ENCODE assay signal across 10 cellular contexts in the genomic region with DNA sequence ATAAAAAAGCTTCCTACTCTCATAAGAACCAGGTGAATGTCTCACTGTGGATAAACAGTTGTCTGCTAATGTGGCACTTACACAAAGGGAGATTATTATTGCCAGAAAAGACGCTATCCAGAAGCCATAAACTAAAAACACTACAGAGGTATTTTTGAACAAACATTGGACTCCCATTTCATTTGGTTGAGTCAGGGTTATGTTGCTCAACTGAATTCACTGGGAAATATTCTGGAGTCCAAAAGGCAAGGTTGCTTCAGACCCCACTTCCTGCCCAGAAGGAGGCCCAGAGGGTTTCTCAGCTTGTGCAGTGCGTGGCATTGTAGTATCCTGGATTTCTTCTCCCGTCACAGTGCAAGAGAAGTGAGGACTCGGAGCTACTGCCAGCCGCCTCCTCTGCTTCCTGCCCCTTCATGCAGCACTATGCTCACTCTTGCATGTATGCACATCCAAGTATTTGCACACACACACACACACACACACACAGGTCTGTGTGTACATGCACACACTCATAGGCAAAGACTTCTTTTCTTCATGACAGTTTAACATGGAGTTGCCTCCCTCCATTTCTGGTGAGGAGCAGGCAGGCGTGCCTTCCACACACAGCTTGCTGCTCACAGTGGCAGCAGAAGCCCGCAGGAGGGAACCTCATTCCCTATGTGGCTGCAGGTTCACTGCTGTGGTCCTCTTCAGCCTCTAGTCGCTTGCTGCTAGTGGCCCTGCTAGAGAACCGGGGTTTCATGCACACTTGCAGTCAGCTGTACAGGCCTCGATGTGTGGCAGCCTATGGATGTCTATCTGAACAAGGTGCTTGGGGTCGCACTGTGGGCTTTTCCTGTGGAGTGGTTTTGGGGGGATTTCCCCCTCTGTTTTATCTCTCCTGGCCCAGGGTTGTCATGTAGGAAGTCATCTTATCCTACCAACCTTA. TPM values are rescaled to one million over a fixed set of nuclear protein-coding genes. Genes with fewer than 3 reads are reported as not detected.
DNase-seq lines count a peak whose midpoint lies in the region; ATAC-seq, FAIRE-seq and TF ChIP-seq lines count a peak whose summit lies in the region.
"Had no signal": no experiment of that assay in that cellular context is flagged by ENCODE, and none has a peak within 500 bp of the region (broad histone marks: within the 10 kb centered on the region; RNA-seq: fewer than 3 reads in every experiment).

No MANE protein-coding gene starts in this region.

- H3K27ac Mint-ChIP-seq in natural killer cell treated with Interleukin-12 subunit alpha and Interleukin-12 subunit beta and Interleukin-15 and Interleukin-18, amount 100 ng/mL, for 72 hours: peak overlapping the region; percentile 18 to 78

- POLR2A ChIA-PET in GM12878 (lab: Charles Lee): interaction anchor here (1.4 kb wide), 1 partner anchor 10 kb away, joined by 3 read pairs; a partner anchor contains a TSS

- DNase-seq in M059J (ENCODE audit: low read depth) (peak; percentile 42), GM12878 (ENCODE audit: low read depth, low spot score) (no peak), NCI-H526 treated with DMSO at 0.1 percent for 48 hours (lab: John Stamatoyannopoulos, UW) (no peak), D721Med (ENCODE audit: insufficient read length, low spot score) (no peak)
- no peak for DNase-seq in natural killer cell treated with Interleukin-12 subunit alpha and Interleukin-12 subunit beta and Interleukin-15 and Interleukin-18, amount 100 ng/mL, for 72 hours (ENCODE audit: low spot score)
- DNase-seq: GDM1, NCI-H69 had no signal

- H3K4me1 Mint-ChIP-seq in natural killer cell treated with Interleukin-12 subunit alpha and Interleukin-12 subunit beta and Interleukin-15 and Interleukin-18, amount 100 ng/mL, for 72 hours (ENCODE audit: low read depth in 2 of 2): peaks cover 10 to 16% of the 10 kb centered on the region in 2 donors

- peak overlapping the region in 9 of 11 experiments; percentile 5 to 69 (median 40); a peak in 14 of 22 replicates for H3K4me2 ChIP-seq in BLaER1 treated with 17β-estradiol and CSF1 and Interleukin-3, amounts not matched to agents 10 nM and 100 nM
- H3K4me2 ChIP-seq in GM12878 (ENCODE audit: control insufficient read depth, insufficient read depth): no peak overlapping the region

- ATAC-seq in GM12878: no peak
- ATAC-seq in natural killer cell treated with Interleukin-12 subunit alpha and Interleukin-12 subunit beta and Interleukin-15 and Interleukin-18, amount 100 ng/mL, for 72 hours: peak; percentile 46 to 57
- no peak for ATAC-seq in GM21717 (IDR thresholded peaks at IDR 0.05; ENCODE audit: unreplicated experiment)
- ATAC-seq in HG02798 (IDR thresholded peaks at IDR 0.05; ENCODE audit: poor library complexity, unreplicated experiment): no peak

- CTCF ChIA-PET in GM12878 (lab: Yijun Ruan, JAX): interaction anchor here (2.3 kb wide), 1 partner anchor 9 kb away, joined by 7 read pairs; no protein-coding TSS in a partner anchor

- H3K36me3 Mint-ChIP-seq in natural killer cell treated with Interleukin-12 subunit alpha and Interleukin-12 subunit beta and Interleukin-15 and Interleukin-18, amount 100 ng/mL, for 72 hours: peaks cover 5% of the 10 kb centered on the region

- TF ChIP-seq RAD21 in GM12878 (IDR thresholded peaks at IDR 0.05; ENCODE audit: insufficient read depth, low read depth, low read length): no peak

- H3K27me3 ChIP-seq in BLaER1 treated with 17β-estradiol and CSF1 and Interleukin-3, amounts not matched to agents 10 nM and 100 nM: no peaks in the 10 kb centered on the region
- H3K27me3 ChIP-seq in GM12878 (replicated peaks in 1 of 2; ENCODE audit: control insufficient read depth in 2 of 2, insufficient read depth in 2 of 2, low read length in 1 of 2): no peaks in the 10 kb centered on the region

- peak; percentile 57 for FAIRE-seq in GM12878 (lab: Jason Lieb, UNC)
- FAIRE-seq in D721Med (lab: Jason Lieb, UNC): no peak

- peak overlapping the region in 7 of 11 experiments; percentile 15 to 46 (median 33); a peak in 9 of 22 replicates for H3K9ac ChIP-seq in BLaER1 treated with 17β-estradiol and CSF1 and Interleukin-3, amounts not matched to agents 10 nM and 100 nM
- H3K9ac ChIP-seq in GM12878 (ENCODE audit: control insufficient read depth, insufficient read depth, low read length): no peak overlapping the region

- peaks cover 6 to 57% (median 29%) of the 10 kb centered on the region in 10 experiments; a peak in 18 of 20 replicates for H3K4me1 ChIP-seq in BLaER1 treated with 17β-estradiol and CSF1 and Interleukin-3, amounts not matched to agents 10 nM and 100 nM
- H3K4me1 ChIP-seq in GM12878 (ENCODE audit: control insufficient read depth, insufficient read depth, low read length): no peaks in the 10 kb centered on the region

- no peak overlapping the region for H2AFZ ChIP-seq in GM12878 (ENCODE audit: control insufficient read depth, low read depth, low read length)

- no peak for TF ChIP-seq EP300 in GM12878 (IDR thresholded peaks at IDR 0.05; ENCODE audit: borderline replicate concordance in 1 of 2, control insufficient read depth in 1 of 2, low read depth in 2 of 2, low read length in 2 of 2)

- intact Hi-C loops in GM12878 (cut with micrococcal nuclease; ENCODE audit: unreplicated experiment): no loop called here

- no peak for TF ChIP-seq CTCF in GM12878 (IDR thresholded peaks at IDR 0.05 in 2 of 3, conservative IDR thresholded peaks at IDR 0.05 in 1 of 3; ENCODE audit: control insufficient read depth in 2 of 3, extremely low read depth in 1 of 3, insufficient read depth in 1 of 3, low read depth in 3 of 3, low read length in 3 of 3)
- no peak for TF ChIP-seq CTCF in D721Med (IDR thresholded peaks at IDR 0.05; ENCODE audit: insufficient read depth, missing control alignments)

- in situ Hi-C loops in GM12878 (cut with MboI): no loop called here

- no peaks in the 10 kb centered on the region for H4K20me1 ChIP-seq in BLaER1 treated with 17β-estradiol and CSF1 and Interleukin-3, amounts not matched to agents 10 nM and 100 nM
- H4K20me1 ChIP-seq in GM12878 (ENCODE audit: control insufficient read depth, insufficient read depth): no peaks in the 10 kb centered on the region

- no peak for TF ChIP-seq POLR2A in GM12878 (IDR thresholded peaks at IDR 0.05; ENCODE audit: low read depth, low read length)

- no peaks in the 10 kb centered on the region for H3K9me3 ChIP-seq in BLaER1 treated with 17β-estradiol and CSF1 and Interleukin-3, amounts not matched to agents 10 nM and 100 nM (replicated peaks in 1 of 11)
- no peaks in the 10 kb centered on the region for H3K9me3 ChIP-seq in GM12878 (replicated peaks; ENCODE audit: control insufficient read depth, insufficient read depth, low read length)

- SMC1A ChIA-PET in GM12878 (lab: Charles Lee; ENCODE audit: uncharacterized antibody, unreplicated experiment): no interaction called here

- no peaks in the 10 kb centered on the region for H3K9me3 Mint-ChIP-seq in natural killer cell treated with Interleukin-12 subunit alpha and Interleukin-12 subunit beta and Interleukin-15 and Interleukin-18, amount 100 ng/mL, for 72 hours

- RAD21 ChIA-PET in GM12878 (lab: Charles Lee; ENCODE audit: unreplicated experiment): no interaction called here

- no peak overlapping the region for H3K4me3 ChIP-seq in BLaER1 treated with 17β-estradiol and CSF1 and Interleukin-3, amounts not matched to agents 10 nM and 100 nM
- no peak overlapping the region for H3K4me3 ChIP-seq in GM12878

- WGBS in GM12878 (ENCODE audit: insufficient coverage, insufficient replicate concordance, low lambda C conversion rate, missing lambda C conversion rate): 92% methylated on average over 11 of the region's 11 CpGs

- no TSS peak for BruUV-seq in GM12878 (replicated peaks; lab: Mats Ljungman, UMichigan)

- H3K79me2 ChIP-seq in GM12878 (ENCODE audit: control insufficient read depth, insufficient read depth, low read length): no peaks in the 10 kb centered on the region

- H3K4me3 Mint-ChIP-seq in natural killer cell treated with Interleukin-12 subunit alpha and Interleukin-12 subunit beta and Interleukin-15 and Interleukin-18, amount 100 ng/mL, for 72 hours: no peak overlapping the region

- peaks cover 75 to 99% (median 91%) of the 10 kb centered on the region in 11 experiments for H3K36me3 ChIP-seq in BLaER1 treated with 17β-estradiol and CSF1 and Interleukin-3, amounts not matched to agents 10 nM and 100 nM
- H3K36me3 ChIP-seq in GM12878 (ENCODE audit: control insufficient read depth in 2 of 2, insufficient read depth in 2 of 2, low read length in 1 of 2): peaks cover 0 to 8% of the 10 kb centered on the region in 2 experiments; a peak in 2 of 4 replicates

- H3K27ac ChIP-seq in BLaER1 treated with 17β-estradiol and CSF1 and Interleukin-3, amounts not matched to agents 10 nM and 100 nM: peak overlapping the region in 9 of 11 experiments; percentile 24 to 62 (median 48); a peak in 14 of 22 replicates
- no peak overlapping the region for H3K27ac ChIP-seq in GM12878 (ENCODE audit: control insufficient read depth, insufficient read depth)

- H3K27me3 Mint-ChIP-seq in natural killer cell treated with Interleukin-12 subunit alpha and Interleukin-12 subunit beta and Interleukin-15 and Interleukin-18, amount 100 ng/mL, for 72 hours: no peaks in the 10 kb centered on the region

RNA-seq across cellular contexts. Expression of a gene that starts 10.2 kb away (rescaled TPM):
- 46.2 and 49.2 TPM in 2 replicates for total RNA-seq in M059J (2014; rRNA removed; shearing (Covaris generic))
- total RNA-seq in GM12878 (2013; cell fraction: nucleolus; rRNA removed): 21.6 and 24.7 TPM in 2 replicates
- 30.0 and 35.7 TPM in 2 replicates for total RNA-seq in GM12878 (2014; rRNA removed)
- total RNA-seq in GM12878 (2014; rRNA removed; fragmentation: Illumina TruSeq; extraction: Trizol): 23.8 and 30.8 TPM in 2 replicates
- total RNA-seq in GM12878 (2021): 21.5 and 26.6 TPM in 2 replicates
- 10.6 TPM for polyA plus RNA-seq in GM12878 (2011; ENCODE audit: low read depth)
- 25.8 and 32.9 TPM in 2 replicates for polyA plus RNA-seq in GM12878 (2011; rRNA removed)
- 17.0 and 18.3 TPM in 2 replicates for polyA plus RNA-seq in GM12878 (2011; cell fraction: cytosol; rRNA removed)
- polyA plus RNA-seq in GM12878 (2011; cell fraction: nucleus; rRNA removed): 12.1 and 14.0 TPM in 2 replicates
- polyA plus RNA-seq in GM12878 (2012): 17.9 and 18.3 TPM in 2 replicates
- polyA plus RNA-seq in GM12878 (2014; fragmentation: Illumina TruSeq; extraction: Trizol): 29.7 and 31.9 TPM in 2 replicates
- polyA plus RNA-seq in GM12878 (2014; fragmentation: Nextera tagmentation; extraction: Ambion mirVana): 10 to 100 TPM; 23.7 to 39.8 TPM
- polyA plus RNA-seq in GM12878 (2014; rRNA removed): 20.9 and 26.6 TPM in 2 replicates
- 10 to 100 TPM; 25.7 to 28.1 TPM for polyA plus RNA-seq in GM12878 (2016; fragmentation: Nextera tagmentation; extraction: Ambion mirVana)
- 15.5 and 18.9 TPM in 2 replicates for polyA minus RNA-seq in GM12878 (2011; rRNA and poly(A)+ RNA removed)
- polyA minus RNA-seq in GM12878 (2011; cell fraction: cytosol; rRNA and poly(A)+ RNA removed): 7.2 and 9.4 TPM in 2 replicates
- polyA minus RNA-seq in GM12878 (2011; cell fraction: nucleus; rRNA and poly(A)+ RNA removed): 8.3 and 12.6 TPM in 2 replicates
- total RNA-seq in natural killer cell treated with Interleukin-12 subunit alpha and Interleukin-12 subunit beta and Interleukin-15 and Interleukin-18, amount 100 ng/mL, for 72 hours: 10 to 100 TPM; 46.2 to 57.7 TPM

RNA-seq across cellular contexts. Expression of a gene that starts 33.5 kb away (rescaled TPM):
- 33.0 and 62.4 TPM in 2 replicates for total RNA-seq in M059J (2014; rRNA removed; shearing (Covaris generic))
- total RNA-seq in GM12878 (2013; cell fraction: nucleolus; rRNA removed): 143 and 144 TPM in 2 replicates
- total RNA-seq in GM12878 (2014; rRNA removed) (82.6 and 86.3 TPM in 2 replicates), GM12878 (2014; rRNA removed; fragmentation: Illumina TruSeq; extraction: Trizol) (159 and 166 TPM in 2 replicates), GM12878 (2021) (138 and 148 TPM in 2 replicates)
- polyA plus RNA-seq in GM12878 (2011; ENCODE audit: low read depth): 50.1 TPM
- polyA plus RNA-seq in GM12878 (2011; rRNA removed) (47.4 and 49.4 TPM in 2 replicates), GM12878 (2014; fragmentation: Illumina TruSeq; extraction: Trizol) (195 and 219 TPM in 2 replicates), GM12878 (2014; fragmentation: Nextera tagmentation; extraction: Ambion mirVana) (10 to 100 TPM; 42.3 to 46.5 TPM), GM12878 (2014; rRNA removed) (78.1 and 88.9 TPM in 2 replicates), GM12878 (2016; fragmentation: Nextera tagmentation; extraction: Ambion mirVana) (100 to 1,000 TPM; 104 to 108 TPM)
- polyA plus RNA-seq in GM12878 (2011; cell fraction: cytosol; rRNA removed): 35.9 and 50.0 TPM in 2 replicates
- polyA plus RNA-seq in GM12878 (2011; cell fraction: nucleus; rRNA removed): 21.6 and 53.4 TPM in 2 replicates
- polyA plus RNA-seq in GM12878 (2012): 79.0 and 84.9 TPM in 2 replicates
- 71.2 and 84.9 TPM in 2 replicates for polyA minus RNA-seq in GM12878 (2011; rRNA and poly(A)+ RNA removed)
- polyA minus RNA-seq in GM12878 (2011; cell fraction: cytosol; rRNA and poly(A)+ RNA removed): 36.2 and 45.2 TPM in 2 replicates
- 34.9 and 49.1 TPM in 2 replicates for polyA minus RNA-seq in GM12878 (2011; cell fraction: nucleus; rRNA and poly(A)+ RNA removed)
- 100 to 1,000 TPM; 146 to 214 TPM for total RNA-seq in natural killer cell treated with Interleukin-12 subunit alpha and Interleukin-12 subunit beta and Interleukin-15 and Interleukin-18, amount 100 ng/mL, for 72 hours

RNA-seq across cellular contexts. Expression of a gene that starts 51.4 kb away (rescaled TPM):
- 18.5 and 22.0 TPM in 2 replicates for total RNA-seq in M059J (2014; rRNA removed; shearing (Covaris generic))
- total RNA-seq in GM12878 (2013; cell fraction: nucleolus; rRNA removed): 17.9 and 30.9 TPM in 2 replicates
- total RNA-seq in GM12878 (2014; rRNA removed) (41.7 and 44.9 TPM in 2 replicates), GM12878 (2014; rRNA removed; fragmentation: Illumina TruSeq; extraction: Trizol) (37.8 and 40.7 TPM in 2 replicates), GM12878 (2021) (39.7 and 45.3 TPM in 2 replicates)
- polyA plus RNA-seq in GM12878 (2011; ENCODE audit: low read depth): 22.3 TPM
- polyA plus RNA-seq in GM12878 (2011; rRNA removed) (40.7 and 48.5 TPM in 2 replicates), GM12878 (2014; fragmentation: Illumina TruSeq; extraction: Trizol) (45.9 and 81.1 TPM in 2 replicates), GM12878 (2014; fragmentation: Nextera tagmentation; extraction: Ambion mirVana) (100 to 1,000 TPM in 1 of 2 experiments, 10 to 100 TPM in 1; 71.9 to 111 TPM), GM12878 (2014; rRNA removed) (51.8 and 54.4 TPM in 2 replicates), GM12878 (2016; fragmentation: Nextera tagmentation; extraction: Ambion mirVana) (10 to 100 TPM; 58.1 to 61.2 TPM)
- 31.6 and 32.4 TPM in 2 replicates for polyA plus RNA-seq in GM12878 (2011; cell fraction: cytosol; rRNA removed)
- 39.3 and 40.6 TPM in 2 replicates for polyA plus RNA-seq in GM12878 (2011; cell fraction: nucleus; rRNA removed)
- polyA plus RNA-seq in GM12878 (2012): 21.5 and 27.6 TPM in 2 replicates
- polyA minus RNA-seq in GM12878 (2011; rRNA and poly(A)+ RNA removed): 22.2 and 24.2 TPM in 2 replicates
- polyA minus RNA-seq in GM12878 (2011; cell fraction: cytosol; rRNA and poly(A)+ RNA removed): 10.5 and 13.4 TPM in 2 replicates
- 7.7 and 16.3 TPM in 2 replicates for polyA minus RNA-seq in GM12878 (2011; cell fraction: nucleus; rRNA and poly(A)+ RNA removed)
- total RNA-seq in natural killer cell treated with Interleukin-12 subunit alpha and Interleukin-12 subunit beta and Interleukin-15 and Interleukin-18, amount 100 ng/mL, for 72 hours: 10 to 100 TPM; 22.4 to 48.0 TPM

Comparison
In these comparisons a context has a peak if more than half of its experiments do, and no peak if none do; other contexts are left out.
1. ATAC-seq: peak in natural killer cell treated with Interleukin-12 subunit alpha and Interleukin-12 subunit beta and Interleukin-15 and Interleukin-18, amount 100 ng/mL, for 72 hours (2 of 2); none in GM12878 (single experiment), GM21717 (single experiment) and HG02798 (single experiment).